1 cellular context compared by ENCODE assay signal in the genomic region with DNA sequence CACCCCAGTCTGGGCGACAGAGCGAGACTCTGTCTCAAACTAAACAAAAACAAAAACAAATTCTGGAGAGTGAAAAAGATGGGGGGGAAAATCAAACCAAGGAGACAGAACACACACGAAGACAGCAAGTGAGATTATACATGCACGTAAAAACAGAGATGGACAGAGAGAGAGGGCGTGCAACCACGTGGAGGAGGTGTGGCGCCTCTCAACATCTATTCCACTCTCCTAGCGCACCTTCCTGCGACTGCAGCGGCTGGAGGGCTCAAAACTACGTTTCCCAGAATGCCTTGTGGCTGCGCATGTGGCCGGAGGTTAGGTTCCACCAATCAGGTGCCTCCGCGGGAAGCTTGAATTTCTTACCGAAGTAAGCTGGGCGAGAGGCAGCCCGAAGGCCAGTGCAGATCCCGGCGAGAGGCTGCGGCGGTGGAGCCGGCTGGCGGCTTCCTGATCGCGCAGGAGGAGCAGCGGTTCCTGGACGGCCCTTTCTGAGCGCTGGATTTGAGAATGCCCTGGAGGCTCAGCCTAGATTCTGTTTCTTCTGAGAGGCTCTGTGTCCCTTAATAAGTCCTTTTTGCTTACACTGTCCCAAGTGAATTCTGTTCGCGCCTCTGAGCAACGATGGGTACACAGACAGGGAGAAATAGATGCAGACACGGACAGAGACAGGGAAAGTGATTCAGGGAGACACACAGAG.
A peak's percentile ranks its signal among the peaks of the same experiment; 100 is the strongest.
TF ChIP-seq lines count a peak whose summit lies in the region.

No MANE protein-coding gene starts in this region.

TF ChIP-seq in endothelial cell of umbilical vein, 7 proteins besides CTCF, POLR2A, EP300 and RAD21:
- TF ChIP-seq JUN (IDR thresholded peaks at IDR 0.05; ENCODE audit: borderline replicate concordance, insufficient read depth, insufficient read length, low read depth) (no peak), POLR2AphosphoS5 (IDR thresholded peaks at IDR 0.05; ENCODE audit: insufficient read depth, low read depth, low read length) (peak; percentile 65), MYC (IDR thresholded peaks at IDR 0.05; ENCODE audit: low read depth, low read length) (no peak), FOS (IDR thresholded peaks at IDR 0.05; ENCODE audit: borderline replicate concordance, insufficient read depth, low read length) (no peak), GATA2 (IDR thresholded peaks at IDR 0.05; ENCODE audit: insufficient read depth, insufficient read length, low read depth, low read length) (no peak)
- TF ChIP-seq, protein P1, sequence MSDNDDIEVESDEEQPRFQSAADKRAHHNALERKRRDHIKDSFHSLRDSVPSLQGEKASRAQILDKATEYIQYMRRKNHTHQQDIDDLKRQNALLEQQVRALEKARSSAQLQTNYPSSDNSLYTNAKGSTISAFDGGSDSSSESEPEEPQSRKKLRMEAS (IDR thresholded peaks at IDR 0.05; ENCODE audit: insufficient read depth, insufficient read length) = peak; percentile 86
